Comparison of ENCODE assay signal across 29 cellular contexts in genomic region chr17:40962059-40962561, GRCh38. TPM values are rescaled to one million over a fixed set of nuclear protein-coding genes. Genes with fewer than 3 reads are reported as not detected.
"Had no signal": no experiment of that assay in that cellular context is flagged by ENCODE, and none has a peak within 500 bp of the region (broad histone marks: within the 10 kb centered on the region; RNA-seq: fewer than 3 reads in every experiment).

No MANE protein-coding gene starts in this region.

- H3K4me1 Mint-ChIP-seq: activated naive CD8-positive, alpha-beta T cell treated with anti-CD3 and anti-CD28 coated beads for 36 hours had no signal

- H3K27me3 ChIP-seq: adrenal gland, ascending aorta, brain microvascular endothelial cell, testis had no signal

- ATAC-seq: activated CD4-positive, CD25-positive, alpha-beta regulatory T cell treated with anti-CD3 and anti-CD28 coated beads, Interleukin-2, amount 50 U/mL, for 24 hours; right cardiac atrium; stimulated activated naive CD8-positive, alpha-beta T cell treated with anti-CD3 and anti-CD28 coated beads, Interleukin-15, Interleukin-2, amounts not matched to agents 100 U/mL and 50 U/mL, for 24 hours had no signal

- H3K36me3 ChIP-seq: adrenal gland, ascending aorta, brain microvascular endothelial cell had no signal

- H2AFZ ChIP-seq: parathyroid adenoma had no signal

- H3K4me3 Mint-ChIP-seq: activated naive CD4-positive, alpha-beta T cell treated with anti-CD3 and anti-CD28 coated beads for 36 hours; activated naive CD8-positive, alpha-beta T cell treated with anti-CD3 and anti-CD28 coated beads for 36 hours; activated T-helper 1 cell treated with anti-CD3 and anti-CD28 coated beads, Interleukin-12 subunit alpha, Interleukin-12 subunit beta, Interleukin-2, Interleukin-4 antibody, amounts not matched to agents 30 ng/mL and 10 ng/mL and 1 ng/mL, durations not matched to agents 14 hours and 24 hours and 36 hours; mesothelial cell of epicardium; naive B cell had no signal

- H3K36me3 Mint-ChIP-seq: activated naive CD8-positive, alpha-beta T cell treated with anti-CD3 and anti-CD28 coated beads for 36 hours; mesothelial cell of epicardium; naive B cell had no signal

- H3K9me3 ChIP-seq: adrenal gland, ascending aorta, testis had no signal

- H3K27ac ChIP-seq: adrenal gland, ascending aorta, brain microvascular endothelial cell, parathyroid adenoma, testis had no signal

- DNase-seq: activated CD4-positive, alpha-beta T cell treated with anti-CD3 and anti-CD28 coated beads for 48 hours; activated CD4-positive, alpha-beta T cell treated with anti-CD3 and anti-CD28 coated beads, Interleukin-2, amount 50 U/mL, for 48 hours; activated CD8-positive, alpha-beta memory T cell treated with anti-CD3 and anti-CD28 coated beads for 24 hours; activated effector memory CD4-positive, alpha-beta T cell treated with anti-CD3 and anti-CD28 coated beads, Interleukin-2, amount 50 U/mL, for 16 hours; activated naive CD4-positive, alpha-beta T cell treated with anti-CD3 and anti-CD28 coated beads for 36 hours; activated naive CD8-positive, alpha-beta T cell treated with anti-CD3 and anti-CD28 coated beads for 36 hours; adrenal gland; brain microvascular endothelial cell; central memory CD4-positive, alpha-beta T cell; foreskin fibroblast; head of caudate nucleus; naive B cell; right cardiac atrium; stimulated activated CD4-positive, alpha-beta T cell treated with anti-CD3 and anti-CD28 coated beads, Interleukin-12 subunit alpha, Interleukin-12 subunit beta, amount 100 ng/mL, for 4 hours; stimulated activated CD4-positive, alpha-beta T cell treated with anti-CD3 and anti-CD28 coated beads, Interleukin-4, amount 100 ng/mL, for 1 hour; stimulated activated naive CD8-positive, alpha-beta T cell treated with anti-CD3 and anti-CD28 coated beads, Interleukin-15, Interleukin-2, amounts not matched to agents 100 U/mL and 50 U/mL, for 24 hours; T-helper 1 cell; testis; trophoblast cell had no signal

- H3K4me1 ChIP-seq: adrenal gland, ascending aorta, parathyroid adenoma, testis had no signal

- H3K9ac ChIP-seq: parathyroid adenoma had no signal

- H3K27ac Mint-ChIP-seq: activated naive CD4-positive, alpha-beta T cell treated with anti-CD3 and anti-CD28 coated beads for 36 hours; activated naive CD8-positive, alpha-beta T cell treated with anti-CD3 and anti-CD28 coated beads for 36 hours; activated T-helper 1 cell treated with anti-CD3 and anti-CD28 coated beads, Interleukin-12 subunit alpha, Interleukin-12 subunit beta, Interleukin-2, Interleukin-4 antibody, amounts not matched to agents 30 ng/mL and 10 ng/mL and 1 ng/mL, durations not matched to agents 14 hours and 24 hours and 36 hours; mesothelial cell of epicardium had no signal

- H3K4me3 ChIP-seq: adrenal gland, ascending aorta, testis had no signal

- H3K9me3 Mint-ChIP-seq: activated naive CD4-positive, alpha-beta T cell treated with anti-CD3 and anti-CD28 coated beads for 36 hours had no signal

RNA-seq across cellular contexts. Expression of gene KRT39, which starts 4.6 kb away (rescaled TPM):
- total RNA-seq: activated naive CD4-positive, alpha-beta T cell treated with anti-CD3 and anti-CD28 coated beads for 36 hours; activated naive CD8-positive, alpha-beta T cell treated with anti-CD3 and anti-CD28 coated beads for 36 hours; activated T-helper 1 cell treated with anti-CD3 and anti-CD28 coated beads, Interleukin-12 subunit alpha, Interleukin-12 subunit beta, Interleukin-2, Interleukin-4 antibody, amounts not matched to agents 30 ng/mL and 10 ng/mL and 1 ng/mL, durations not matched to agents 14 hours and 24 hours and 36 hours; adrenal gland; ascending aorta; endothelial cell of umbilical vein; kidney epithelial cell; mesothelial cell of epicardium; right cardiac atrium; testis had no signal
- polyA plus RNA-seq: endothelial cell of umbilical vein, esophagus, neural cell, right cardiac atrium had no signal

RNA-seq across cellular contexts. Expression of gene KRT40, which starts 22.0 kb away (rescaled TPM):
- total RNA-seq: activated naive CD4-positive, alpha-beta T cell treated with anti-CD3 and anti-CD28 coated beads for 36 hours; activated naive CD8-positive, alpha-beta T cell treated with anti-CD3 and anti-CD28 coated beads for 36 hours; activated T-helper 1 cell treated with anti-CD3 and anti-CD28 coated beads, Interleukin-12 subunit alpha, Interleukin-12 subunit beta, Interleukin-2, Interleukin-4 antibody, amounts not matched to agents 30 ng/mL and 10 ng/mL and 1 ng/mL, durations not matched to agents 14 hours and 24 hours and 36 hours; adrenal gland; ascending aorta; endothelial cell of umbilical vein; kidney epithelial cell; right cardiac atrium had no signal
- polyA plus RNA-seq: adrenal gland, endothelial cell of umbilical vein, neural cell, right cardiac atrium had no signal

RNA-seq across cellular contexts. Expression of gene KRT23, which starts 24.7 kb away (rescaled TPM):
- total RNA-seq: activated naive CD4-positive, alpha-beta T cell treated with anti-CD3 and anti-CD28 coated beads for 36 hours; activated naive CD8-positive, alpha-beta T cell treated with anti-CD3 and anti-CD28 coated beads for 36 hours; activated T-helper 1 cell treated with anti-CD3 and anti-CD28 coated beads, Interleukin-12 subunit alpha, Interleukin-12 subunit beta, Interleukin-2, Interleukin-4 antibody, amounts not matched to agents 30 ng/mL and 10 ng/mL and 1 ng/mL, durations not matched to agents 14 hours and 24 hours and 36 hours; adrenal gland; ascending aorta; endothelial cell of umbilical vein; right cardiac atrium had no signal
- polyA plus RNA-seq: endothelial cell of umbilical vein, right cardiac atrium had no signal

RNA-seq across cellular contexts. Expression of gene KRTAP3-3, which starts 31.9 kb away (rescaled TPM):
- total RNA-seq: activated naive CD4-positive, alpha-beta T cell treated with anti-CD3 and anti-CD28 coated beads for 36 hours; activated naive CD8-positive, alpha-beta T cell treated with anti-CD3 and anti-CD28 coated beads for 36 hours; activated T-helper 1 cell treated with anti-CD3 and anti-CD28 coated beads, Interleukin-12 subunit alpha, Interleukin-12 subunit beta, Interleukin-2, Interleukin-4 antibody, amounts not matched to agents 30 ng/mL and 10 ng/mL and 1 ng/mL, durations not matched to agents 14 hours and 24 hours and 36 hours; adrenal gland; ascending aorta; endothelial cell of umbilical vein; kidney epithelial cell; mesothelial cell of epicardium; right cardiac atrium; skeletal muscle tissue; testis had no signal
- polyA plus RNA-seq: adrenal gland, endothelial cell of umbilical vein, esophagus, neural cell, right cardiac atrium had no signal

RNA-seq across cellular contexts. Expression of gene KRTAP3-2, which starts 37.6 kb away (rescaled TPM):
- total RNA-seq: activated naive CD4-positive, alpha-beta T cell treated with anti-CD3 and anti-CD28 coated beads for 36 hours; activated naive CD8-positive, alpha-beta T cell treated with anti-CD3 and anti-CD28 coated beads for 36 hours; activated T-helper 1 cell treated with anti-CD3 and anti-CD28 coated beads, Interleukin-12 subunit alpha, Interleukin-12 subunit beta, Interleukin-2, Interleukin-4 antibody, amounts not matched to agents 30 ng/mL and 10 ng/mL and 1 ng/mL, durations not matched to agents 14 hours and 24 hours and 36 hours; adrenal gland; ascending aorta; endothelial cell of umbilical vein; kidney epithelial cell; mesothelial cell of epicardium; right cardiac atrium; skeletal muscle tissue; testis had no signal
- polyA plus RNA-seq: adrenal gland, endothelial cell of umbilical vein, neural cell, right cardiac atrium had no signal
